9 cellular contexts compared by ENCODE assay signal in the genomic region with DNA sequence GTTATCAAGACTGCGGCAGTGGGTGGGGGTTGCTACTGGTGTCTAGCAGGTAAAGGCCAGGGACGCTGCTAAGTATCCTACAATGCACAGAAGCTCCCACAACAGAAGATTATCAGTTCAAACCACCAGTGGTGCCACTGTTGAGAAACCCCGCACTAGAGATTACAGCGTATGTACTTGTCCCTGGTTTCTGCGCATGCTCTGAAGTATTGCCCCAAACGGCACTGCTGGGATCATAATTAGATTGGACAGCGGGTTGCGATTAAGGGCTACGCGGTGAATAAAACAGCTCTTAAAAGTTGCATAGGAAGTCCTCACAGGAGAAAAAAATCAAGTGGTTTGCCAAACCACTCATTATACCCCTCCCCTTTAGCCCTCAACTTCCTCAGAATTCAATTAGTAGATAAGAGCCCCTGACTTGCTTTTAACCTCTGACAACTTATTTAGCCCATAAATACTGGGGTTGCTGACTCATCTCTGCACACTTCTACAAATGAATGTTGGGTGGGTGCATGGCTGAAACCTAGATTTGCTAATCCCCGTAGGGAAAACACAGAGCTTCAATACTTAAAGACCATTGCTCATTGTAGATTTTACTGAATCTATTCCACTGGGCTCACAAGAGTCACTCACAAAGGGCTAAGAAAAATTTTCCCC.
DNase-seq lines count a peak whose midpoint lies in the region; ATAC-seq and TF ChIP-seq lines count a peak whose summit lies in the region.
"Had no signal": no experiment of that assay in that cellular context is flagged by ENCODE, and none has a peak within 500 bp of the region (broad histone marks: within the 10 kb centered on the region; RNA-seq: fewer than 3 reads in every experiment).

No MANE protein-coding gene starts in this region.

- peaks cover 0 to 44% (median 0%) of the 10 kb centered on the region in 4 donors for H3K27me3 ChIP-seq in esophagus squamous epithelium

- peak overlapping the region; percentile 83 for H3K27ac Mint-ChIP-seq in neural crest cell (ENCODE audit: unreplicated experiment)

- H3K4me3 ChIP-seq in esophagus squamous epithelium = no peak overlapping the region

- no peaks in the 10 kb centered on the region for H3K9me3 Mint-ChIP-seq in neural crest cell
- H3K9me3 Mint-ChIP-seq: naive B cell had no signal

- no peak for TF ChIP-seq POLR2A in esophagus squamous epithelium (IDR thresholded peaks at IDR 0.05)

- 47 to 59% methylated on average over 10 to 11 of the region's 11 CpGs for WGBS in esophagus squamous epithelium, 2 donors

- intact Hi-C loops in esophagus squamous epithelium (cut with DNase I) = no loop called here

- no peaks in the 10 kb centered on the region for H3K36me3 ChIP-seq in esophagus squamous epithelium

- no peak overlapping the region for H3K4me3 Mint-ChIP-seq in neural crest cell

- H3K9me3 ChIP-seq in esophagus squamous epithelium = no peaks in the 10 kb centered on the region

- DNase-seq in NCI-H69 (lab: John Stamatoyannopoulos, UW) (peak; percentile 71), neural crest cell (ENCODE audit: low read depth, low spot score) (no peak), putamen (ENCODE audit: low spot score) (no peak), esophagus squamous epithelium (lab: John Stamatoyannopoulos, UW) (no peak), NCI-H2171 (lab: John Stamatoyannopoulos, UW) (no peak)
- peak; percentile 26 for DNase-seq in activated effector memory CD4-positive, alpha-beta T cell treated with Interleukin-2 at 50 U/mL for 16 hours
- DNase-seq: naive B cell had no signal

- H3K27me3 Mint-ChIP-seq in neural crest cell (ENCODE audit: low read depth) = no peaks in the 10 kb centered on the region

- no peaks in the 10 kb centered on the region for H3K36me3 Mint-ChIP-seq in neural crest cell (ENCODE audit: low read depth)
- H3K36me3 Mint-ChIP-seq: naive B cell had no signal

- peaks cover 37% of the 10 kb centered on the region for H3K4me1 Mint-ChIP-seq in neural crest cell

- H3K4me1 ChIP-seq in esophagus squamous epithelium = peaks cover 0 to 13% (median 0%) of the 10 kb centered on the region in 3 donors

- TF ChIP-seq CTCF in neural crest cell (conservative IDR thresholded peaks at IDR 0.05) (no peak), esophagus squamous epithelium (IDR thresholded peaks at IDR 0.05) (no peak)

- no peak overlapping the region for H3K27ac ChIP-seq in esophagus squamous epithelium

- ATAC-seq in GM18502 (IDR thresholded peaks at IDR 0.05; ENCODE audit: poor library complexity, unreplicated experiment) = peak; percentile 83
- ATAC-seq in HG02759 (IDR thresholded peaks at IDR 0.05; ENCODE audit: unreplicated experiment) = peak; percentile 67

Comparison
In these comparisons a context has a peak if more than half of its experiments do, and no peak if none do; other contexts are left out.
1. DNase-seq: peak in NCI-H69 (single experiment) and activated effector memory CD4-positive, alpha-beta T cell treated with Interleukin-2 at 50 U/mL for 16 hours (single experiment); none in neural crest cell (single experiment), putamen (single experiment), esophagus squamous epithelium (single experiment) and NCI-H2171 (single experiment).